15 cellular contexts compared by ENCODE assay signal in the genomic region with DNA sequence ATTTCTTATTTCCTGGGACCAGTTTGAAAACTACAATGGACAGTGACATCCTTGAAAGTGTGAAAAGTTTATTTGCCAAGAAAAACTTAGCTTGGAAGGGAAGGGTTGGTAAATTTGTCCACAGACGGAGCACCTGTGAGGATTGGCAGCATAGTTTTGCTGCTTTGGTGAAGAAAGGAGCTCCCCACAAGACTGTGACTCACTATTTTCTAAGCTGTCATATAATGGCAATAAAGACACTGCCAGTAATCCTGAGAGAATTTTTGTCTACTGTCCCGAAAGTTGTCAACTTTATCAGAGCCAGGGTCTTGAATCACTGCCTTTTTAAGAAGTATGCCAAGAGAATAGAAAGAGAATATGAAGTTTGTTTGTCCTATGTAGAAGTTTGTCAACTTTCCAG.
"Had no signal": no experiment of that assay in that cellular context is flagged by ENCODE, and none has a peak within 500 bp of the region (broad histone marks: within the 10 kb centered on the region; RNA-seq: fewer than 3 reads in every experiment).

No MANE protein-coding gene starts in this region.

- H3K27me3 ChIP-seq: colonic mucosa, right lobe of liver had no signal

- H3K27me3 Mint-ChIP-seq: activated naive CD8-positive, alpha-beta T cell; T-helper 17 cell had no signal

- H3K27ac ChIP-seq: colonic mucosa, prostate gland, right lobe of liver had no signal

- H3K9me3 Mint-ChIP-seq: nephron had no signal

- H3K27ac Mint-ChIP-seq: activated naive CD8-positive, alpha-beta T cell; immature natural killer cell; nephron; T-helper 17 cell had no signal

- DNase-seq: activated effector memory CD4-positive, alpha-beta T cell treated with Interleukin-2 at 50 U/mL for 16 hours; activated T-cell treated with anti-CD3 and anti-CD28 coated beads, Interleukin-2, amount 50 U/mL, for 1 hour; caudate nucleus; colonic mucosa; hypothalamus; immature natural killer cell; left colon; occipital lobe; right lobe of liver; stimulated activated CD4-positive, alpha-beta T cell treated with anti-CD3 and anti-CD28 coated beads, Interleukin-12 subunit alpha, Interleukin-12 subunit beta, amount 100 ng/mL, for 4 hours; stimulated activated naive CD4-positive, alpha-beta T cell treated with Interleukin-2 at 50 U/mL for 16 hours; T-helper 17 cell had no signal

- H3K4me3 ChIP-seq: colonic mucosa, prostate gland, right lobe of liver had no signal

- H3K36me3 ChIP-seq: colonic mucosa, prostate gland, right lobe of liver had no signal

- H3K9me3 ChIP-seq: colonic mucosa, prostate gland, right lobe of liver had no signal

- H3K4me3 Mint-ChIP-seq: activated naive CD8-positive, alpha-beta T cell; immature natural killer cell; nephron; T-helper 17 cell had no signal

- H3K4me1 ChIP-seq: colonic mucosa, prostate gland, right lobe of liver had no signal

- H3K36me3 Mint-ChIP-seq: activated naive CD8-positive, alpha-beta T cell; immature natural killer cell had no signal

- H3K4me1 Mint-ChIP-seq: immature natural killer cell, nephron, T-helper 17 cell had no signal

- ATAC-seq: left colon, right lobe of liver, T-helper 17 cell had no signal
